Comparison of ENCODE assay signal across 8 cellular contexts in genomic region chr6:159169557-159170332, GRCh38.
DNase-seq lines count a peak whose midpoint lies in the region; ATAC-seq and FAIRE-seq lines count a peak whose summit lies in the region.

No MANE protein-coding gene starts in this region.

- H3K9me3 Mint-ChIP-seq in activated naive CD8-positive, alpha-beta T cell (ENCODE audit: low read depth): no peaks in the 10 kb centered on the region

- in situ Hi-C loops in KBM-7 (cut with MboI; ENCODE audit: low pct_unique_long_range_greater_than_20kb, low sequenced_read_pairs): no loop called here

- no peaks in the 10 kb centered on the region for H3K9me3 ChIP-seq in iPS-18a (ENCODE audit: control insufficient read depth, low read depth, low read length)

- DNase-seq in NCI-H510A treated with DMSO at 0.1 percent for 48 hours (lab: John Stamatoyannopoulos, UW): peak; percentile 11
- no peak for DNase-seq in NCI-H510A (lab: John Stamatoyannopoulos, UW)
- peak; percentile 39 for DNase-seq in KBM-7
- DNase-seq in stimulated activated CD4-positive, alpha-beta T cell treated with anti-CD3 and anti-CD28 coated beads, Interleukin-4, amount 100 ng/mL, for 48 hours (ENCODE audit: low read depth in 2 of 2): peak; percentile 14 to 17
- no peak for DNase-seq in GM19239 (ENCODE audit: insufficient read length, low spot score)

- H3K27me3 ChIP-seq in iPS-18a (ENCODE audit: control insufficient read depth, insufficient read depth, low read length): peaks cover 83% of the 10 kb centered on the region

- H3K4me1 ChIP-seq in iPS-18a (ENCODE audit: control insufficient read depth, low read depth, low read length): peaks cover 7% of the 10 kb centered on the region

- no peak overlapping the region for H3K27ac Mint-ChIP-seq in activated naive CD8-positive, alpha-beta T cell

- no peak for FAIRE-seq in GM19239 (lab: Jason Lieb, UNC)

- H3K4me3 ChIP-seq in iPS-18a (ENCODE audit: low read length): peak overlapping the region; percentile 56

- H3K36me3 ChIP-seq in iPS-18a (ENCODE audit: control insufficient read depth, low read depth, low read length): no peaks in the 10 kb centered on the region

- no peak overlapping the region for H3K27ac ChIP-seq in iPS-18a (ENCODE audit: low read length)

- peaks cover 16% of the 10 kb centered on the region for H3K4me1 Mint-ChIP-seq in activated naive CD8-positive, alpha-beta T cell (ENCODE audit: low read depth)

- ATAC-seq in HG02938 (IDR thresholded peaks at IDR 0.05; ENCODE audit: unreplicated experiment): no peak

- no peak overlapping the region for H3K9ac ChIP-seq in iPS-18a (ENCODE audit: low read length)

- peaks cover 67% of the 10 kb centered on the region for H3K27me3 Mint-ChIP-seq in activated naive CD8-positive, alpha-beta T cell

- peak overlapping the region; percentile 56 for H3K4me3 Mint-ChIP-seq in activated naive CD8-positive, alpha-beta T cell

- no peaks in the 10 kb centered on the region for H3K36me3 Mint-ChIP-seq in activated naive CD8-positive, alpha-beta T cell

Comparison
In these comparisons a context has a peak if more than half of its experiments do, and no peak if none do; other contexts are left out.
1. DNase-seq: peak in NCI-H510A treated with DMSO at 0.1 percent for 48 hours (single experiment), KBM-7 (single experiment) and stimulated activated CD4-positive, alpha-beta T cell treated with anti-CD3 and anti-CD28 coated beads, Interleukin-4, amount 100 ng/mL, for 48 hours (2 of 2); none in NCI-H510A (single experiment) and GM19239 (single experiment).